ENCODE assay signal across 16 cellular contexts in the genomic region with DNA sequence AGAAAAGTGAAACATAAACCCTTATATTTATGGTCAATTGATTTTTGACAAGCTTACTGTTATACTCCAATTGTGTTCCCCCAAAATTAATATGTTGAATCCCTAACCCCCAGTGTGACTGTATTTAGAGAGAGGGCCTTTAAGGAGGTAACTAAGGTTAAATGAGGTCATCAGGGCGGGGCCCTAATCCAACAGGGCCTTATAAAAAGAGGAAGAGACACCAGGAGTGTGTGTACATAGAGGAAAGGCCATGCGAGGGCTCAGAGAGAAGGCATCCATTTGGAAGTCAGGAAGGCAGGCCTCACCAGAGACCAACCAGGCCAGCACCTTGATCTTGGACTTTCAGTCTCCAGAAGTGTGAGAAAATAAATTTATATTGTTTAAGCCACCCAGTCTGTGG. TPM values are rescaled to one million over a fixed set of nuclear protein-coding genes. Genes with fewer than 3 reads are reported as not detected.
DNase-seq lines count a peak whose midpoint lies in the region; ATAC-seq, FAIRE-seq and TF ChIP-seq lines count a peak whose summit lies in the region.
"Had no signal": no experiment of that assay in that cellular context is flagged by ENCODE, and none has a peak within 500 bp of the region (broad histone marks: within the 10 kb centered on the region; RNA-seq: fewer than 3 reads in every experiment).

No MANE protein-coding gene starts in this region.

- H3K27ac ChIP-seq in right lobe of liver (no peak overlapping the region), HepG2 (ENCODE audit: extremely low read length, insufficient read depth, low read length) (no peak overlapping the region), PC-3 (ENCODE audit: low read length) (0 out of 2 replicates have a peak overlapping the region, but pooled peaks have one; percentile 4), dorsolateral prefrontal cortex (no peak overlapping the region)
- H3K27ac ChIP-seq: gastrocnemius medialis, SJSA1 had no signal

- 77% methylated on average over 2 of the region's 2 CpGs for WGBS in right lobe of liver (ENCODE audit: insufficient coverage, low coverage, low lambda C conversion rate, missing lambda C conversion rate)
- 95% methylated on average over 2 of the region's 2 CpGs for WGBS in HepG2 (ENCODE audit: low lambda C conversion rate)

- TF ChIP-seq POLR2A in right lobe of liver (IDR thresholded peaks at IDR 0.05) = no peak
- TF ChIP-seq POLR2A in HepG2 (IDR thresholded peaks at IDR 0.05; ENCODE audit: insufficient read depth in 1 of 2, low read depth in 2 of 2, low read length in 2 of 2) = no peak

- DNase-seq in right lobe of liver (no peak), HepG2 (ENCODE audit: low spot score) (no peak), PC-3 (no peak), epithelial cell of esophagus (ENCODE audit: low read depth) (peak; percentile 27), iPS-NIHi7 (ENCODE audit: extremely low spot score) (no peak), NCI-H1048 (lab: John Stamatoyannopoulos, UW) (no peak), dorsolateral prefrontal cortex (no peak)
- DNase-seq: activated effector memory CD4-positive, alpha-beta T cell treated with Interleukin-2 at 50 U/mL for 16 hours; effector memory CD8-positive, alpha-beta T cell; gastrocnemius medialis; NCI-H1930; NCI-H524 treated with DMSO at 0.1 percent for 48 hours had no signal

- no peak for TF ChIP-seq RAD21 in HepG2 (CRISPR knock-in tag; IDR thresholded peaks at IDR 0.05)

- no peaks in the 10 kb centered on the region for H3K27me3 ChIP-seq in right lobe of liver
- H3K27me3 ChIP-seq in HepG2 (ENCODE audit: control insufficient read depth in 1 of 2, insufficient read depth in 2 of 2, low read length in 2 of 2) = no peaks in the 10 kb centered on the region
- no peaks in the 10 kb centered on the region for H3K27me3 ChIP-seq in PC-3 (ENCODE audit: low read length)
- H3K27me3 ChIP-seq in dorsolateral prefrontal cortex = no peaks in the 10 kb centered on the region
- H3K27me3 ChIP-seq: gastrocnemius medialis, SJSA1 had no signal

- H3K79me2 ChIP-seq in HepG2 (ENCODE audit: insufficient read depth, low read length) (peaks cover 10% of the 10 kb centered on the region), PC-3 (ENCODE audit: low read length) (peaks cover 19% of the 10 kb centered on the region)

- H3K36me3 ChIP-seq in right lobe of liver (peaks cover 0 to 35% (median 0%) of the 10 kb centered on the region in 4 donors), HepG2 (replicated peaks in 1 of 2; ENCODE audit: control insufficient read depth in 1 of 2, insufficient read depth in 2 of 2, low read length in 2 of 2) (peaks cover 18 to 84% of the 10 kb centered on the region in 2 experiments), PC-3 (ENCODE audit: low read depth, low read length) (peaks cover 66% of the 10 kb centered on the region)

- H3K9ac ChIP-seq in HepG2 (ENCODE audit: insufficient read depth, low read depth, low read length) (no peak overlapping the region), PC-3 (ENCODE audit: low read length) (no peak overlapping the region)

- no peaks in the 10 kb centered on the region for H3F3A ChIP-seq in PC-3 (ENCODE audit: low read length, unreplicated experiment)

- TF ChIP-seq EP300 in HepG2 (IDR thresholded peaks at IDR 0.05; ENCODE audit: low read depth in 2 of 2, low read length in 2 of 2) (no peak), HepG2 (CRISPR knock-in tag; IDR thresholded peaks at IDR 0.05; ENCODE audit: borderline replicate concordance) (no peak)

- H4K20me1 ChIP-seq in HepG2 (ENCODE audit: insufficient read depth, low read length) = no peaks in the 10 kb centered on the region
- H4K20me1 ChIP-seq in PC-3 (ENCODE audit: low read length) = 0 out of 2 replicates have a peak, but pooled peaks cover 7% of the 10 kb centered on the region

- H3K4me3 ChIP-seq in right lobe of liver = no peak overlapping the region
- H3K4me3 ChIP-seq in HepG2 (replicated peaks in 1 of 3; ENCODE audit: insufficient read depth in 1 of 3, low read depth in 2 of 3, low read length in 3 of 3) = no peak overlapping the region
- H3K4me3 ChIP-seq in PC-3 (ENCODE audit: low read length) = no peak overlapping the region
- H3K4me3 ChIP-seq in epithelial cell of esophagus (ENCODE audit: low read length) = no peak overlapping the region
- no peak overlapping the region for H3K4me3 ChIP-seq in dorsolateral prefrontal cortex
- H3K4me3 ChIP-seq: gastrocnemius medialis, SJSA1 had no signal

- H3K4me1 ChIP-seq in right lobe of liver (no peaks in the 10 kb centered on the region), HepG2 (ENCODE audit: insufficient read depth, low read length) (no peaks in the 10 kb centered on the region), PC-3 (ENCODE audit: insufficient read depth, low read length) (peaks cover 17% of the 10 kb centered on the region)
- H3K4me1 ChIP-seq: gastrocnemius medialis, SJSA1 had no signal

- no TSS peak for BruUV-seq in HepG2 (replicated peaks; lab: Mats Ljungman, UMichigan)
- BruUV-seq in PC-3 (replicated peaks; lab: Mats Ljungman, UMichigan) = no TSS peak

- in situ Hi-C loops in HepG2 (cut with HindIII; ENCODE audit: extremely low pct_ligation_motif_present, low pct_unique_long_range_greater_than_20kb) = no loop called here

- peak; percentile 26 to 55 (median 46) for ATAC-seq in right lobe of liver
- ATAC-seq in HepG2 = no peak
- ATAC-seq in PC-3 = peak; percentile 31; the same call in 1 of the 2 replicates
- no peak for ATAC-seq in HG02870 (IDR thresholded peaks at IDR 0.05; ENCODE audit: unreplicated experiment)
- ATAC-seq: gastrocnemius medialis had no signal

- H3K9me2 ChIP-seq in PC-3 (replicated peaks; ENCODE audit: low read length) = no peaks in the 10 kb centered on the region

- H3K9me3 ChIP-seq in right lobe of liver (no peaks in the 10 kb centered on the region), HepG2 (ENCODE audit: low read length) (no peaks in the 10 kb centered on the region), PC-3 (ENCODE audit: low read length) (no peaks in the 10 kb centered on the region)
- H3K9me3 ChIP-seq: gastrocnemius medialis, SJSA1 had no signal

- CTCF ChIA-PET in HepG2 (lab: Yijun Ruan, JAX; ENCODE audit: low intra/inter-chr PET ratio, low total read pairs) = no interaction called here
- CTCF ChIA-PET in PC-3 (lab: Charles Lee) = interaction anchor here (0.7 kb wide), 1 partner anchor 74 kb away, joined by 6 read pairs; no protein-coding TSS in a partner anchor

- no peak for TF ChIP-seq CTCF in right lobe of liver (IDR thresholded peaks at IDR 0.05)
- TF ChIP-seq CTCF in HepG2 (CRISPR knock-in tag; IDR thresholded peaks at IDR 0.05) = no peak
- TF ChIP-seq CTCF in PC-3 (conservative IDR thresholded peaks at IDR 0.05; ENCODE audit: low read depth, low read length) = no peak
- TF ChIP-seq CTCF in epithelial cell of esophagus (IDR thresholded peaks at IDR 0.05; ENCODE audit: insufficient read depth, low read depth, low read length, missing control alignments) = no peak
- TF ChIP-seq CTCF in dorsolateral prefrontal cortex (IDR thresholded peaks at IDR 0.05 in 54 of 56, conservative IDR thresholded peaks at IDR 0.05 in 2 of 56; ENCODE audit: low read depth in 1 of 56, partially characterized antibody in 56 of 56) = no peak

- no peak overlapping the region for H3K4me2 ChIP-seq in HepG2 (ENCODE audit: low read depth, low read length)
- no peak overlapping the region for H3K4me2 ChIP-seq in PC-3 (ENCODE audit: low read length)

- POLR2A ChIA-PET in HepG2 (lab: Yijun Ruan, JAX) (no interaction called here), PC-3 (lab: Charles Lee; ENCODE audit: unreplicated experiment) (no interaction called here)

- H2AFZ ChIP-seq in HepG2 (ENCODE audit: low read length) = no peak overlapping the region
- no peak overlapping the region for H2AFZ ChIP-seq in PC-3 (ENCODE audit: low read length)

- FAIRE-seq in HepG2 (lab: Jason Lieb, UNC) = no peak
- FAIRE-seq: islet of Langerhans had no signal

- intact Hi-C loops in right lobe of liver (cut with DNase I) = no loop called here
- intact Hi-C loops in HepG2 (cut with micrococcal nuclease; ENCODE audit: unreplicated experiment) = no loop called here
- intact Hi-C loops in PC-3 (cut with micrococcal nuclease) = no loop called here
- intact Hi-C loops in dorsolateral prefrontal cortex (cut with DNase I) = no loop called here

RNA-seq across cellular contexts. Expression of gene VTI1B, which starts 6.5 kb away (rescaled TPM):
- total RNA-seq in right lobe of liver (10 to 100 TPM; 44.2 to 70.1 (median 54.6) TPM), HepG2 (2016; rRNA removed; fragmentation: Illumina TruSeq; extraction: Trizol) (93.4 and 103 TPM in 2 replicates), PC-3 (2014; rRNA removed) (72.6 and 93.8 TPM in 2 replicates), dorsolateral prefrontal cortex (100 to 1,000 TPM; 101 to 177 (median 140) TPM)
- 490 and 499 TPM in 2 replicates for total RNA-seq in HepG2 (2016; cell fraction: cytosol; rRNA removed; fragmentation: Illumina TruSeq; extraction: Trizol; ENCODE audit: low read depth)
- total RNA-seq in HepG2 (2016; cell fraction: insoluble cytoplasmic fraction; rRNA removed; fragmentation: Illumina TruSeq; extraction: Trizol) = 82.3 and 101 TPM in 2 replicates
- total RNA-seq in HepG2 (2016; cell fraction: membrane; rRNA removed; fragmentation: Illumina TruSeq; extraction: Trizol) = 431 and 454 TPM in 2 replicates
- 33.3 and 43.2 TPM in 2 replicates for total RNA-seq in HepG2 (2016; cell fraction: nucleus; rRNA removed; fragmentation: Illumina TruSeq; extraction: Trizol)
- 26.1 and 39.0 TPM in 2 replicates for polyA plus RNA-seq in HepG2 (2011; rRNA removed)
- polyA plus RNA-seq in HepG2 (2011; cell fraction: cytosol; rRNA removed) = 20.7 and 27.3 TPM in 2 replicates
- polyA plus RNA-seq in HepG2 (2011; cell fraction: nucleus; rRNA removed) = 9.5 and 12.2 TPM in 2 replicates
- 31.1 and 40.8 TPM in 2 replicates for polyA plus RNA-seq in HepG2 (2012)
- polyA plus RNA-seq in HepG2 (2016; cell fraction: cytosol; fragmentation: Illumina TruSeq; extraction: Trizol; ENCODE audit: low read depth) = 700 and 745 TPM in 2 replicates
- 92.1 and 96.4 TPM in 2 replicates for polyA plus RNA-seq in HepG2 (2016; cell fraction: insoluble cytoplasmic fraction; fragmentation: Illumina TruSeq; extraction: Trizol; ENCODE audit: low read depth)
- 412 and 438 TPM in 2 replicates for polyA plus RNA-seq in HepG2 (2016; cell fraction: membrane; fragmentation: Illumina TruSeq; extraction: Trizol; ENCODE audit: low read depth)
- 62.6 and 62.8 TPM in 2 replicates for polyA plus RNA-seq in HepG2 (2016; cell fraction: nucleus; fragmentation: Illumina TruSeq; extraction: Trizol; ENCODE audit: insufficient read depth, low read depth)
- 16.7 and 35.8 TPM in 2 replicates for polyA minus RNA-seq in HepG2 (2011; rRNA and poly(A)+ RNA removed; ENCODE audit: low replicate concordance)
- 17.1 and 22.0 TPM in 2 replicates for polyA minus RNA-seq in HepG2 (2011; cell fraction: cytosol; rRNA and poly(A)+ RNA removed)
- 25.4 and 25.8 TPM in 2 replicates for polyA minus RNA-seq in HepG2 (2011; cell fraction: nucleus; rRNA and poly(A)+ RNA removed)

RNA-seq across cellular contexts. Expression of gene RDH11, which starts 14.6 kb away (rescaled TPM):
- 100 to 1,000 TPM in 2 of 6 experiments, 10 to 100 TPM in 4; 35.5 to 106 (median 83.4) TPM for total RNA-seq in right lobe of liver
- 51.5 and 106 TPM in 2 replicates for total RNA-seq in HepG2 (2016; rRNA removed; fragmentation: Illumina TruSeq; extraction: Trizol)
- 50.9 and 57.5 TPM in 2 replicates for total RNA-seq in HepG2 (2016; cell fraction: cytosol; rRNA removed; fragmentation: Illumina TruSeq; extraction: Trizol; ENCODE audit: low read depth)
- 46.6 and 104 TPM in 2 replicates for total RNA-seq in HepG2 (2016; cell fraction: insoluble cytoplasmic fraction; rRNA removed; fragmentation: Illumina TruSeq; extraction: Trizol)
- 32.4 and 37.5 TPM in 2 replicates for total RNA-seq in HepG2 (2016; cell fraction: membrane; rRNA removed; fragmentation: Illumina TruSeq; extraction: Trizol)
- 91.5 and 107 TPM in 2 replicates for total RNA-seq in HepG2 (2016; cell fraction: nucleus; rRNA removed; fragmentation: Illumina TruSeq; extraction: Trizol)
- 131 and 167 TPM in 2 replicates for polyA plus RNA-seq in HepG2 (2011; rRNA removed)
- polyA plus RNA-seq in HepG2 (2011; cell fraction: cytosol; rRNA removed) = 69.3 and 131 TPM in 2 replicates
- 180 and 230 TPM in 2 replicates for polyA plus RNA-seq in HepG2 (2011; cell fraction: nucleus; rRNA removed)
- 88.1 and 114 TPM in 2 replicates for polyA plus RNA-seq in HepG2 (2012)
- 4.9 TPM in 2 replicates for polyA plus RNA-seq in HepG2 (2016; cell fraction: cytosol; fragmentation: Illumina TruSeq; extraction: Trizol; ENCODE audit: low read depth)
- polyA plus RNA-seq in HepG2 (2016; cell fraction: insoluble cytoplasmic fraction; fragmentation: Illumina TruSeq; extraction: Trizol; ENCODE audit: low read depth) = 39.8 and 43.7 TPM in 2 replicates
- polyA plus RNA-seq in HepG2 (2016; cell fraction: membrane; fragmentation: Illumina TruSeq; extraction: Trizol; ENCODE audit: low read depth) = 10.9 and 12.8 TPM in 2 replicates
- 134 and 137 TPM in 2 replicates for polyA plus RNA-seq in HepG2 (2016; cell fraction: nucleus; fragmentation: Illumina TruSeq; extraction: Trizol; ENCODE audit: insufficient read depth, low read depth)
- 150 and 285 TPM in 2 replicates for polyA minus RNA-seq in HepG2 (2011; rRNA and poly(A)+ RNA removed; ENCODE audit: low replicate concordance)
- polyA minus RNA-seq in HepG2 (2011; cell fraction: cytosol; rRNA and poly(A)+ RNA removed) = 65.1 and 97.4 TPM in 2 replicates
- polyA minus RNA-seq in HepG2 (2011; cell fraction: nucleus; rRNA and poly(A)+ RNA removed) = 82.8 and 127 TPM in 2 replicates
- 103 and 125 TPM in 2 replicates for total RNA-seq in PC-3 (2014; rRNA removed)
- total RNA-seq in dorsolateral prefrontal cortex = 100 to 1,000 TPM in 1 of 120 experiments, 10 to 100 TPM in 119; 51.8 to 100 (median 78.6) TPM

RNA-seq across cellular contexts. Expression of gene RDH12, which starts 20.7 kb away (rescaled TPM):
- 1 to 10 TPM in 5 of 6 experiments, under 1 TPM in 1; 0.22 to 2.4 (median 1.2) TPM for total RNA-seq in right lobe of liver
- total RNA-seq in HepG2 (2016; rRNA removed; fragmentation: Illumina TruSeq; extraction: Trizol) = 1.4 and 1.6 TPM in 2 replicates
- total RNA-seq in HepG2 (2016; cell fraction: cytosol; rRNA removed; fragmentation: Illumina TruSeq; extraction: Trizol; ENCODE audit: low read depth) = 0.97 and 1.7 TPM in 2 replicates
- 1.2 and 1.4 TPM in 2 replicates for total RNA-seq in HepG2 (2016; cell fraction: insoluble cytoplasmic fraction; rRNA removed; fragmentation: Illumina TruSeq; extraction: Trizol)
- total RNA-seq in HepG2 (2016; cell fraction: membrane; rRNA removed; fragmentation: Illumina TruSeq; extraction: Trizol) = 1.3 and 1.9 TPM in 2 replicates
- total RNA-seq in HepG2 (2016; cell fraction: nucleus; rRNA removed; fragmentation: Illumina TruSeq; extraction: Trizol) = 1.3 and 1.6 TPM in 2 replicates
- 2.1 and 2.6 TPM in 2 replicates for polyA plus RNA-seq in HepG2 (2011; rRNA removed)
- polyA plus RNA-seq in HepG2 (2011; cell fraction: cytosol; rRNA removed) = 1.8 and 2.9 TPM in 2 replicates
- polyA plus RNA-seq in HepG2 (2011; cell fraction: nucleus; rRNA removed) = 0.59 and 0.80 TPM in 2 replicates
- 3.1 and 3.8 TPM in 2 replicates for polyA plus RNA-seq in HepG2 (2012)
- polyA plus RNA-seq in HepG2 (2016; cell fraction: cytosol; fragmentation: Illumina TruSeq; extraction: Trizol; ENCODE audit: low read depth) = 1.7 and 2.0 TPM in 2 replicates
- 1.0 and 1.3 TPM in 2 replicates for polyA plus RNA-seq in HepG2 (2016; cell fraction: insoluble cytoplasmic fraction; fragmentation: Illumina TruSeq; extraction: Trizol; ENCODE audit: low read depth)
- 1.6 and 2.3 TPM in 2 replicates for polyA plus RNA-seq in HepG2 (2016; cell fraction: membrane; fragmentation: Illumina TruSeq; extraction: Trizol; ENCODE audit: low read depth)
- 1.5 and 1.8 TPM in 2 replicates for polyA plus RNA-seq in HepG2 (2016; cell fraction: nucleus; fragmentation: Illumina TruSeq; extraction: Trizol; ENCODE audit: insufficient read depth, low read depth)
- polyA minus RNA-seq in HepG2 (2011; rRNA and poly(A)+ RNA removed; ENCODE audit: low replicate concordance) = 0.07 and 3.1 TPM in 2 replicates
- polyA minus RNA-seq in HepG2 (2011; cell fraction: cytosol; rRNA and poly(A)+ RNA removed) = 0.49 TPM in 1 of 2 replicates, not detected in the other
- 1.0 and 1.4 TPM in 2 replicates for polyA minus RNA-seq in HepG2 (2011; cell fraction: nucleus; rRNA and poly(A)+ RNA removed)
- not detected in 2 replicates for total RNA-seq in PC-3 (2014; rRNA removed)
- 1 to 10 TPM in 95 of 120 experiments, under 1 TPM in 25; 0.42 to 7.0 (median 1.6) TPM for total RNA-seq in dorsolateral prefrontal cortex
- total RNA-seq: SJSA1, urinary bladder had no signal

Comparison
In these comparisons a context has a peak if more than half of its experiments do, and no peak if none do; other contexts are left out.
1. ATAC-seq: peak in right lobe of liver (4 of 4) and PC-3 (single experiment); none in HepG2 (single experiment) and HG02870 (single experiment).